9 cellular contexts compared by ENCODE assay signal in the genomic region with DNA sequence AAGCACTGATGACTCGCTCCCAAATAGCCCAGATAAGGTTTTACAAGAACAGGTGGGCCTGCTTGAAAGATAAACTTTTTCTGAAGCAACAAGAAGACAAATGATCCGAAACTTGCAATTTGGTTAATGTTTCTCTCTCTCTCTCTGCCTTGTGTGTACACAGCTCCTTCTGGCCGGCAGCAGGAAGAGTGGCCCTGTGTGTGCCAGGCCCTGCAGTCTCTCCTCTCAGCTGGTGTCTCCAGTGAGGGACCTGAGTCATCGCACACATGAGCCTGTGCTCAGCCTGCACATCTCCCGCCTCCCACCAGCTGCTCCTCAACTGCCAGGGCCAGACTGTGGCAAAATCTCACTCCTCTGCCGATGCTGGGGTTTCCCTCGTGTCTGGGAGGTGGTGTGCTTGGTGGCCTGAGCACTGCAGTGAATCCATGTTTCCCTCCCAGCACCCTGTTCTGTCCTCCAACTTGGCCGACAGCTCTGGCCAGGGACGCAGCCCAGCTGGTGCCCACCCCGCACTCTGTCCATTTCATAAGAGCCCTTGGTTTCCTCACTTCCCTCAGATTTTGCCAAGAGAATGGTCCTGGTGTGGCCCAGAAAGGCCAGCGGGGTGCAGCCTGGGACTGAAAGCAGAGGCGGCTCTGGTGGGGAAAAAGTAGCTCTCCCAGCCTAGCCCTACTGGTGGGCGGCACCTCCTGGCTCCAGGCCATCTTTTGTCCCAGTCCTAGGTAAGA. TPM values are rescaled to one million over a fixed set of nuclear protein-coding genes. Genes with fewer than 3 reads are reported as not detected.
DNase-seq lines count a peak whose midpoint lies in the region; ATAC-seq and TF ChIP-seq lines count a peak whose summit lies in the region.
"Had no signal": no experiment of that assay in that cellular context is flagged by ENCODE, and none has a peak within 500 bp of the region (broad histone marks: within the 10 kb centered on the region; RNA-seq: fewer than 3 reads in every experiment).

No MANE protein-coding gene starts in this region.

- peak overlapping the region; percentile 60 to 82 (median 67) for H3K27ac ChIP-seq in body of pancreas
- H3K27ac ChIP-seq: 22Rv1 had no signal

- H3K27me3 ChIP-seq in body of pancreas, result no peaks in the 10 kb centered on the region

- no peaks in the 10 kb centered on the region for H3K9me3 ChIP-seq in body of pancreas

- H3K36me3 ChIP-seq in body of pancreas (replicated peaks in 1 of 2; ENCODE audit: insufficient read depth in 1 of 2, low read depth in 2 of 2), result no peaks in the 10 kb centered on the region

- DNase-seq in DMS153 (lab: John Stamatoyannopoulos, UW) (peak; percentile 68), DMS153 treated with DMSO at 0.1 percent for 48 hours (lab: John Stamatoyannopoulos, UW; ENCODE audit: unreplicated experiment) (no peak), LHCN-M2 (ENCODE audit: low read depth) (peak; percentile 92), body of pancreas (peak in 3 of 4 donors; percentile 53 to 72 (median 64)), mucosa of gallbladder (ENCODE audit: low spot score) (peak; percentile 66), dermis blood vessel endothelial cell (no peak)

- H3K4me1 ChIP-seq in body of pancreas, result peaks cover 36% of the 10 kb centered on the region

- no peak overlapping the region for H3K4me3 ChIP-seq in body of pancreas

- intact Hi-C loops in body of pancreas (cut with DNase I), result no loop called here

- 39 to 47% methylated on average over 12 to 13 of the region's 13 CpGs for WGBS in body of pancreas, 2 donors

- ATAC-seq in body of pancreas, result peak; percentile 87
- no peak for ATAC-seq in GM18519 (IDR thresholded peaks at IDR 0.05; ENCODE audit: low FRiP score, unreplicated experiment)
- no peak for ATAC-seq in HG02938 (IDR thresholded peaks at IDR 0.05; ENCODE audit: unreplicated experiment)

- TF ChIP-seq POLR2A in body of pancreas (IDR thresholded peaks at IDR 0.05), result no peak

- no peak for TF ChIP-seq CTCF in body of pancreas (IDR thresholded peaks at IDR 0.05)

RNA-seq across cellular contexts. Expression of a gene that starts 49.4 kb away (rescaled TPM):
- total RNA-seq in LHCN-M2 (2014; rRNA removed), result 15.2 and 27.6 TPM in 2 replicates
- 15.3 TPM for polyA plus RNA-seq in LHCN-M2 (2012)
- 10 to 100 TPM in 1 of 2 donors, 1 to 10 TPM in 1; 8.6 to 12.2 TPM for total RNA-seq in body of pancreas
- 18.7 TPM for total RNA-seq in mucosa of gallbladder
- total RNA-seq in dermis blood vessel endothelial cell, result 18.2 and 21.5 TPM in 2 replicates

RNA-seq across cellular contexts. Expression of a gene that starts 49.5 kb away (rescaled TPM):
- total RNA-seq in LHCN-M2 (2014; rRNA removed) (0.77 and 1.9 TPM in 2 replicates), body of pancreas (1 to 10 TPM; 1.3 to 3.6 TPM), mucosa of gallbladder (1.5 TPM), dermis blood vessel endothelial cell (0.74 and 1.2 TPM in 2 replicates)
- polyA plus RNA-seq in LHCN-M2 (2012), result 0.45 TPM

Comparison
In these comparisons a context has a peak if more than half of its experiments do, and no peak if none do; other contexts are left out.
1. DNase-seq: peak in DMS153 (single experiment), LHCN-M2 (single experiment), body of pancreas (3 of 4) and mucosa of gallbladder (single experiment); none in DMS153 treated with DMSO at 0.1 percent for 48 hours (single experiment) and dermis blood vessel endothelial cell (single experiment).